In the genomic region with DNA sequence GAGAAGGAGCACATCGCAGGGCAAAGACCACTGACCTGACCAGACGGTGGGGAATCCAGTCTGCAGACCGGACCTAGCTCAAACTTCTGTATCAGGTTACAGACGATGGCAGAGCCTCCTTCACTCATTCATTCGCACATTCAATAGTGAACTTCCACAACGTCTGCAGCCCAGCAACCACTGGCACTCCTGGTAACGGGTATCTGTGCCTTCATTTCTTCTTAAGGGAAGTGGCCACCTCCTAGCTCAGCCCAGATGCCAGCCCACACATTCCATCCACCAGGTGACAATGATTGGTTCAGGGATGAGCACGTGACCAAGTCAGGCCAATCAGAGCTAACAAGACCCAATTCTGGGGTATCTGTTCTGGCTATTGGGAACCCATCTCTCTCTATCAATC, we compare ENCODE assay signal across 13 cellular contexts. TPM values are rescaled to one million over a fixed set of nuclear protein-coding genes. Genes with fewer than 3 reads are reported as not detected.
A peak's percentile ranks its signal among the peaks of the same experiment; 100 is the strongest.
DNase-seq lines count a peak whose midpoint lies in the region; ATAC-seq and TF ChIP-seq lines count a peak whose summit lies in the region.
"Had no signal": no experiment of that assay in that cellular context is flagged by ENCODE, and none has a peak within 500 bp of the region (broad histone marks: within the 10 kb centered on the region; RNA-seq: fewer than 3 reads in every experiment).

No MANE protein-coding gene starts in this region.

- intact Hi-C loops in testis (cut with DNase I; ENCODE audit: low total_unique reads) = no loop called here

- H3K4me3 ChIP-seq in OCI-LY1 (ENCODE audit: low read depth, low read length, poor library complexity, severe bottlenecking) (no peak overlapping the region), endodermal cell (ENCODE audit: low read length) (no peak overlapping the region), testis (peak overlapping the region in 1 of 2 donors; percentile 10)

- no peaks in the 10 kb centered on the region for H4K20me1 ChIP-seq in OCI-LY1 (ENCODE audit: insufficient read depth, low read length)

- H3K9me3 ChIP-seq in OCI-LY1 (ENCODE audit: low read length) (no peaks in the 10 kb centered on the region), endodermal cell (ENCODE audit: control insufficient read depth, low read length) (no peaks in the 10 kb centered on the region), testis (no peaks in the 10 kb centered on the region)

- no peak overlapping the region for H3K9ac ChIP-seq in OCI-LY1 (ENCODE audit: low read length)
- H3K9ac ChIP-seq in endodermal cell (ENCODE audit: extremely low read depth, low read length, poor library complexity, severe bottlenecking) = no peak overlapping the region

- no peaks in the 10 kb centered on the region for H3K27me3 Mint-ChIP-seq in endodermal cell (ENCODE audit: insufficient read depth)

- CTCF ChIA-PET in GM10248 (lab: Yijun Ruan, JAX) = interaction anchor here (0.9 to 3.6 kb wide), 6 partner anchors 10 to 78 kb away, joined by 3 to 18 read pairs (median 6); a partner anchor contains a TSS

- H3K9me3 Mint-ChIP-seq in endodermal cell = no peaks in the 10 kb centered on the region
- no peaks in the 10 kb centered on the region for H3K9me3 Mint-ChIP-seq in stimulated activated effector memory CD8-positive, alpha-beta T cell treated with anti-CD3 and anti-CD28 coated beads, Interleukin-12 subunit alpha, Interleukin-12 subunit beta, amount 100 ng/mL, for 72 hours
- H3K9me3 Mint-ChIP-seq: activated naive CD4-positive, alpha-beta T cell treated with anti-CD3 and anti-CD28 coated beads, Interleukin-2, amount 50 U/mL, for 24 hours had no signal

- no peak for TF ChIP-seq POLR2A in testis (IDR thresholded peaks at IDR 0.05)

- no peaks in the 10 kb centered on the region for H3F3A ChIP-seq in OCI-LY1 (ENCODE audit: insufficient read depth, low read length)

- H3K79me2 ChIP-seq in OCI-LY1 (ENCODE audit: insufficient read depth, low read length) = no peaks in the 10 kb centered on the region

- POLR2A ChIA-PET in GM10248 (lab: Yijun Ruan, JAX) = no interaction called here

- H3K27ac Mint-ChIP-seq in endodermal cell = peak overlapping the region; percentile 61
- H3K27ac Mint-ChIP-seq in stimulated activated effector memory CD8-positive, alpha-beta T cell treated with anti-CD3 and anti-CD28 coated beads, Interleukin-12 subunit alpha, Interleukin-12 subunit beta, amount 100 ng/mL, for 72 hours = no peak overlapping the region
- H3K27ac Mint-ChIP-seq: activated naive CD4-positive, alpha-beta T cell treated with anti-CD3 and anti-CD28 coated beads, Interleukin-2, amount 50 U/mL, for 24 hours had no signal

- peak; percentile 20 for DNase-seq in NOMO-1 treated with DMSO at 0.1 percent for 48 hours (lab: John Stamatoyannopoulos, UW; ENCODE audit: unreplicated experiment)
- no peak for DNase-seq in NOMO-1 treated with dmso at 0.1 percent for 144 hours (lab: John Stamatoyannopoulos, UW; ENCODE audit: unreplicated experiment)
- DNase-seq in endodermal cell = peak; percentile 62
- peak; percentile 51 for DNase-seq in testis
- DNase-seq in hepatic stellate cell (ENCODE audit: low spot score) = no peak
- no peak for DNase-seq in GM10248 (ENCODE audit: extremely low spot score)
- no peak for DNase-seq in stimulated activated effector memory CD8-positive, alpha-beta T cell treated with anti-CD3 and anti-CD28 coated beads, Interleukin-12 subunit alpha, Interleukin-12 subunit beta, amount 100 ng/mL, for 72 hours (ENCODE audit: low spot score in 2 of 2)
- DNase-seq: activated CD4-positive, alpha-beta T cell treated with anti-CD3 and anti-CD28 coated beads for 48 hours; NCI-H187 treated with DMSO at 0.1 percent for 48 hours had no signal

- H3K27ac ChIP-seq in OCI-LY1 (ENCODE audit: low read depth, low read length, poor library complexity, severe bottlenecking) (no peak overlapping the region), endodermal cell (ENCODE audit: low read depth, low read length) (no peak overlapping the region), testis (no peak overlapping the region)

- TF ChIP-seq CTCF in OCI-LY1 (IDR thresholded peaks at IDR 0.05; ENCODE audit: low read length) (no peak), endodermal cell (conservative IDR thresholded peaks at IDR 0.05) (peak; percentile 11), testis (IDR thresholded peaks at IDR 0.05) (no peak), GM10248 (IDR thresholded peaks at IDR 0.05; ENCODE audit: control extremely low read depth, extremely low read depth, low read depth, missing control alignments) (no peak)

- WGBS in endodermal cell (ENCODE audit: insufficient coverage in 1 of 2, insufficient read length in 1 of 2), 2 experiments = 88 to 92% methylated on average over 7 to 8 of the region's 8 CpGs
- 52 to 60% methylated on average over 8 of the region's 8 CpGs for WGBS in testis, 2 donors

- H3K36me3 ChIP-seq in OCI-LY1 (ENCODE audit: insufficient read depth, low read length) (no peaks in the 10 kb centered on the region), endodermal cell (ENCODE audit: control insufficient read depth, insufficient read depth, low read length) (no peaks in the 10 kb centered on the region), testis (ENCODE audit: low read depth, missing control alignments) (no peaks in the 10 kb centered on the region)

- H2AFZ ChIP-seq in OCI-LY1 (ENCODE audit: low read length) = no peak overlapping the region

- H3K9me2 ChIP-seq in OCI-LY1 (ENCODE audit: low read depth, low read length) = no peaks in the 10 kb centered on the region

- H3K4me1 Mint-ChIP-seq in endodermal cell = peaks cover 12% of the 10 kb centered on the region
- H3K4me1 Mint-ChIP-seq in stimulated activated effector memory CD8-positive, alpha-beta T cell treated with anti-CD3 and anti-CD28 coated beads, Interleukin-12 subunit alpha, Interleukin-12 subunit beta, amount 100 ng/mL, for 72 hours = peaks cover 10% of the 10 kb centered on the region

- H3K4me3 Mint-ChIP-seq in endodermal cell = no peak overlapping the region
- no peak overlapping the region for H3K4me3 Mint-ChIP-seq in stimulated activated effector memory CD8-positive, alpha-beta T cell treated with anti-CD3 and anti-CD28 coated beads, Interleukin-12 subunit alpha, Interleukin-12 subunit beta, amount 100 ng/mL, for 72 hours
- H3K4me3 Mint-ChIP-seq: activated naive CD4-positive, alpha-beta T cell treated with anti-CD3 and anti-CD28 coated beads, Interleukin-2, amount 50 U/mL, for 24 hours had no signal

- peak overlapping the region; percentile 11; the same call in 1 of the 2 replicates for H3K4me2 ChIP-seq in OCI-LY1 (ENCODE audit: low read length)

- H3K27me3 ChIP-seq in OCI-LY1 (ENCODE audit: insufficient read depth, low read length) (no peaks in the 10 kb centered on the region), endodermal cell (ENCODE audit: control insufficient read depth, insufficient read depth, low read length, poor library complexity, severe bottlenecking) (no peaks in the 10 kb centered on the region), testis (no peaks in the 10 kb centered on the region)

- no peaks in the 10 kb centered on the region for H3K36me3 Mint-ChIP-seq in endodermal cell (ENCODE audit: low read depth)
- H3K36me3 Mint-ChIP-seq in stimulated activated effector memory CD8-positive, alpha-beta T cell treated with anti-CD3 and anti-CD28 coated beads, Interleukin-12 subunit alpha, Interleukin-12 subunit beta, amount 100 ng/mL, for 72 hours = no peaks in the 10 kb centered on the region
- H3K36me3 Mint-ChIP-seq: activated naive CD4-positive, alpha-beta T cell treated with anti-CD3 and anti-CD28 coated beads, Interleukin-2, amount 50 U/mL, for 24 hours had no signal

- peaks cover 29% of the 10 kb centered on the region for H3K4me1 ChIP-seq in OCI-LY1 (ENCODE audit: insufficient read depth, low read length, severe bottlenecking)
- H3K4me1 ChIP-seq in endodermal cell (ENCODE audit: control insufficient read depth, insufficient read depth, low read length) = peaks cover 4% of the 10 kb centered on the region
- peaks cover 3% of the 10 kb centered on the region for H3K4me1 ChIP-seq in testis

- ATAC-seq in stimulated activated effector memory CD8-positive, alpha-beta T cell treated with anti-CD3 and anti-CD28 coated beads, Interleukin-12 subunit alpha, Interleukin-12 subunit beta, amount 100 ng/mL, for 72 hours = no peak

RNA-seq across cellular contexts. Expression of a gene that starts 15.9 kb away (rescaled TPM):
- total RNA-seq in endodermal cell = 10 to 100 TPM; 41.7 to 51.5 TPM
- polyA plus RNA-seq in endodermal cell (2013, experiment 1 of 2) = 25.5 TPM
- polyA plus RNA-seq in endodermal cell (2013, experiment 2 of 2) = 24.7 TPM
- total RNA-seq in testis = 10 to 100 TPM; 47.5 to 49.7 TPM
- 35.0 TPM for polyA plus RNA-seq in testis (ENCODE audit: insufficient read depth, low read depth, low replicate concordance)

RNA-seq across cellular contexts. Expression of a gene that starts 57.7 kb away (rescaled TPM):
- total RNA-seq in endodermal cell (not detected), testis (under 1 TPM; 0.16 to 0.37 TPM)
- polyA plus RNA-seq in endodermal cell (2013, experiment 1 of 2) = not detected
- polyA plus RNA-seq in endodermal cell (2013, experiment 2 of 2) = not detected
- 0.71 TPM for polyA plus RNA-seq in testis (ENCODE audit: insufficient read depth, low read depth, low replicate concordance)
- total RNA-seq: A172, mononuclear cell had no signal

Comparison
In these comparisons a context has a peak if more than half of its experiments do, and no peak if none do; other contexts are left out.
1. DNase-seq: peak in NOMO-1 treated with DMSO at 0.1 percent for 48 hours (single experiment), endodermal cell (single experiment) and testis (single experiment); none in NOMO-1 treated with dmso at 0.1 percent for 144 hours (single experiment), hepatic stellate cell (single experiment), GM10248 (single experiment) and stimulated activated effector memory CD8-positive, alpha-beta T cell treated with anti-CD3 and anti-CD28 coated beads, Interleukin-12 subunit alpha, Interleukin-12 subunit beta, amount 100 ng/mL, for 72 hours (0 of 2).